9 cellular contexts compared by ENCODE assay signal in genomic region chr16:49754495-49755290, GRCh38.
DNase-seq lines count a peak whose midpoint lies in the region; ATAC-seq, FAIRE-seq and TF ChIP-seq lines count a peak whose summit lies in the region.
"Had no signal": no experiment of that assay in that cellular context is flagged by ENCODE, and none has a peak within 500 bp of the region (broad histone marks: within the 10 kb centered on the region; RNA-seq: fewer than 3 reads in every experiment).

No MANE protein-coding gene starts in this region.

- H3K9me3 ChIP-seq in endocrine pancreas (ENCODE audit: control insufficient read depth, low read length) (no peaks in the 10 kb centered on the region), mononuclear cell (ENCODE audit: low read depth, low read length) (no peaks in the 10 kb centered on the region), upper lobe of left lung (no peaks in the 10 kb centered on the region)

- TF ChIP-seq EP300 in upper lobe of left lung (IDR thresholded peaks at IDR 0.05), result no peak

- H3K4me3 ChIP-seq in endocrine pancreas (ENCODE audit: control insufficient read depth, insufficient read depth, low read length), result peak overlapping the region; percentile 51
- H3K4me3 ChIP-seq in mononuclear cell (ENCODE audit: low read length), result peak overlapping the region; percentile 13
- peak overlapping the region; percentile 18 to 49 (median 38) for H3K4me3 ChIP-seq in upper lobe of left lung

- peak; percentile 11 for DNase-seq in activated CD4-positive, alpha-beta T cell treated with anti-CD3 and anti-CD28 coated beads for 48 hours
- no peak for DNase-seq in activated CD4-positive, alpha-beta T cell treated with anti-CD3 and anti-CD28 coated beads for 4 hours
- peak in 1 of 2 donors; percentile 62 for DNase-seq in upper lobe of left lung
- DNase-seq in GM19240 (ENCODE audit: insufficient read length, low spot score), result no peak
- DNase-seq in NCI-H1105 treated with DMSO at 0.1 percent for 48 hours (lab: John Stamatoyannopoulos, UW), result no peak
- no peak for DNase-seq in HTR-8/SVneo (ENCODE audit: insufficient read length, low spot score)
- DNase-seq: activated CD8-positive, alpha-beta memory T cell treated with anti-CD3 and anti-CD28 coated beads, Interleukin-2, amount 50 U/mL, for 48 hours had no signal

- TF ChIP-seq POLR2A in upper lobe of left lung (IDR thresholded peaks at IDR 0.05), result no peak

- H3K4me1 ChIP-seq in endocrine pancreas (ENCODE audit: control insufficient read depth, insufficient read depth, low read length) (no peaks in the 10 kb centered on the region), mononuclear cell (ENCODE audit: insufficient read depth, low read length) (peaks cover 20% of the 10 kb centered on the region), upper lobe of left lung (peaks cover 14 to 24% (median 16%) of the 10 kb centered on the region in 4 donors)

- no peaks in the 10 kb centered on the region for H3K36me3 ChIP-seq in endocrine pancreas (ENCODE audit: control insufficient read depth, insufficient read depth, low read length)
- H3K36me3 ChIP-seq in upper lobe of left lung, result no peaks in the 10 kb centered on the region

- no peak overlapping the region for H3K9ac ChIP-seq in endocrine pancreas (ENCODE audit: control insufficient read depth, insufficient read depth, low read length)

- peak overlapping the region; percentile 54 to 85 (median 72) for H3K27ac ChIP-seq in upper lobe of left lung

- TF ChIP-seq CTCF in upper lobe of left lung (IDR thresholded peaks at IDR 0.05), result no peak

- FAIRE-seq in HTR-8/SVneo (lab: Jason Lieb, UNC), result no peak

- WGBS in upper lobe of left lung, 2 donors, result 16 to 26% methylated on average over 18 to 20 of the region's 20 CpGs

- H3K27me3 ChIP-seq in endocrine pancreas (ENCODE audit: control insufficient read depth, insufficient read depth, low read length), result no peaks in the 10 kb centered on the region
- no peaks in the 10 kb centered on the region for H3K27me3 ChIP-seq in mononuclear cell (ENCODE audit: insufficient read depth, low read length)
- H3K27me3 ChIP-seq in upper lobe of left lung, result no peaks in the 10 kb centered on the region

- peak in 1 of 2 donors; percentile 68 for ATAC-seq in upper lobe of left lung (ENCODE audit: low FRiP score in 2 of 2)
